7 cellular contexts compared by ENCODE assay signal in the genomic region with DNA sequence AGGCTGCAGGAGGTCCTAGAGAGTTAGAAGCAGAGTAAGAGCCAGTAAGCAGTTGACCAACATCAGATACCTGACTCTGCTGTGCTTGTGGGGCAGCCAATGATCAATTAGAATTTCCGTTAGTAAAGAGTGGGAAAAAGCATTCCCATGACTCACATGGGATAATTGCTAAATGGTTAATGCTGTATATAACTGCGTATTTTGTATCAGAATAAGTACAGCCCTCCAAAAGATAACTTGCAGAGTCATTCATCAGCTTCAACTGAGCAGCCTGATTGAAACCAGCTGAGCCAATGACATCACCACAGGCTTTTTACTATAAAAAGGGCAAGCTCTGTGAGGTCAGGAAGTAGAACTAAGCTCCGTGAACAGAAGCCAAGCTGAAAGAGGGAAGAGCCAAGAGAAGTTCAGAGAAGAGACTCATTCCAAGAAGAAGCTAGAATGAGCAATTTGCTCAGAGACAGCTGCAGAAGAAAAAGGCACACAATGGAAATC.
A peak's percentile ranks its signal among the peaks of the same experiment; 100 is the strongest.
DNase-seq lines count a peak whose midpoint lies in the region; ATAC-seq and TF ChIP-seq lines count a peak whose summit lies in the region.

No MANE protein-coding gene starts in this region.

- H3K36me3 ChIP-seq in stomach: no peaks in the 10 kb centered on the region

- no peak for TF ChIP-seq EP300 in stomach (IDR thresholded peaks at IDR 0.05)

- H3K9me3 ChIP-seq in stomach: no peaks in the 10 kb centered on the region

- H3K4me3 ChIP-seq in stomach: no peak overlapping the region

- H3K27ac ChIP-seq in stomach: peak overlapping the region in 3 of 5 donors; percentile 1 to 27 (median 11)

- peak; percentile 92 for DNase-seq in RPMI7951 (ENCODE audit: low read depth)
- peak; percentile 29 for DNase-seq in glomerular visceral epithelial cell (ENCODE audit: extremely low spot score)
- DNase-seq in stomach: no peak
- no peak for DNase-seq in NCI-H1048 (lab: John Stamatoyannopoulos, UW)

- no peak for TF ChIP-seq POLR2A in stomach (IDR thresholded peaks at IDR 0.05)

- no peaks in the 10 kb centered on the region for H3K27me3 ChIP-seq in stomach

- H3K4me1 ChIP-seq in stomach: peaks cover 9 to 79% (median 48%) of the 10 kb centered on the region in 4 donors

- ATAC-seq in GM18867 (IDR thresholded peaks at IDR 0.05; ENCODE audit: unreplicated experiment): peak; percentile 56
- peak; percentile 68 for ATAC-seq in HG02678 (IDR thresholded peaks at IDR 0.05; ENCODE audit: unreplicated experiment)
- no peak for ATAC-seq in HG03521 (IDR thresholded peaks at IDR 0.05; ENCODE audit: unreplicated experiment)

- no peak for TF ChIP-seq CTCF in stomach (IDR thresholded peaks at IDR 0.05)

- intact Hi-C loops in stomach (cut with DNase I; ENCODE audit: low total_unique reads): no loop called here

- 29 to 59% (median 48%) methylated on average over 3 of the region's 3 CpGs for WGBS in stomach, 5 donors

Comparison
In these comparisons a context has a peak if more than half of its experiments do, and no peak if none do; other contexts are left out.
1. DNase-seq: peak in RPMI7951 (single experiment) and glomerular visceral epithelial cell (single experiment); none in stomach (single experiment) and NCI-H1048 (single experiment).